ENCODE assay signal across 1 cellular context in the genomic region with DNA sequence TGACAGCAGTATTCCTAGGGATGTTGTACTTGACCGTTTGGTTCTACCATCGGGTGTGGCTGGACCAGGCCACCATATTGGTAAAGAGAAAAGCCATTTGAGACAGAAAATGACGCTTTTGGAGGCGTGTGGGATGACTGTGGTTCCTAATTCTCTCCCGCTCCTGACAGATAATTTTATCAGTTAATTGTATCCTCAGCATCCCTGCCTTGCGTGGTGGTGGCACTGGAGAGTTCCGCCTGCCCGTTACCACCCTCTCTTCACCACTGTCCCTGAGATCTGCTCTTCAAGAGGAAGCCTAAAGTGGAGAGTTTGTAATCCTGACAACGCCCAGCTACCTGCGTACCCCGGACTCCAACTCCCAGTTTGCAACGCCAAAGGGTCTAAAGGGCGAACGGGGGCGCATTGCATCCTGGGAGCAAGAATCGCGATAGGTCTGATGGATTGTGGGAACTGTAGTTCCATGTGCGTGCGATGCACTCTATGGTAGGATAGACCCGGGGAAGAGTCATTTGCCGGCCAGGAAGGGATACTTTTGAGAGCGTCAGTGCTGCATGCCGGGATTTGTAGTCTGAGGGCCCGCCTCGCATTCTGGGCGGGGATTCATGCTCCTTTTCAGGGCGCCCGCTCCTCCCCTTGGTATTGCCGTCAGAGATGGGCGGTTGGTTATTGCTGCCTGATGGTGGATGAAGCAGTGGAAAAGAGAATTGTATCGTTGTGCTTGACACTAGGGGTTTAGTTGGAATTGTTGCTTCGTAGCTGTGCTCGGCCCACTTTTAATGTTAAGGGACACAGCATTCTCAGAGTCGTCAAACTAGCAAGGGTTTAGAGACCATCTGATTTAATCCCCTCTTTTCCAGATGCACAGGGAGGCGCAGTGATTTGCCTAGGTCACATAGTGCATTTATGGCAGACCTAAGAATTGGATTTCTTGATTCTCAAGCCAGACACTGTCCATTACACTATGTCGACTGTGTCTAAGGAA.
TF ChIP-seq lines count a peak whose summit lies in the region.

No MANE protein-coding gene starts in this region.

TF ChIP-seq in K562, 482 proteins besides CTCF, POLR2A, EP300 and RAD21 (continues in another document):
- TF ChIP-seq TEAD2 (tag; IDR thresholded peaks at IDR 0.05) (no peak), BMI1 (IDR thresholded peaks at IDR 0.05; ENCODE audit: low read length) (no peak), ZFPM2 (CRISPR knock-in tag; IDR thresholded peaks at IDR 0.05) (0 out of 2 replicates have a peak, but pooled peaks have one; percentile 74), HIVEP1 (CRISPR knock-in tag; IDR thresholded peaks at IDR 0.05) (no peak), GATAD2B (IDR thresholded peaks at IDR 0.05; ENCODE audit: borderline replicate concordance) (no peak), SIN3A (IDR thresholded peaks at IDR 0.05; ENCODE audit: borderline replicate concordance in 2 of 2, control insufficient read depth in 1 of 2, low read depth in 2 of 2, low read length in 2 of 2) (peak; percentile 21 to 77; a peak in 2 of 4 replicates), CCAR2 (IDR thresholded peaks at IDR 0.05; ENCODE audit: low read depth, low read length) (no peak), MAFK (IDR thresholded peaks at IDR 0.05; ENCODE audit: low read length) (no peak), USF1 (CRISPR knock-in tag; IDR thresholded peaks at IDR 0.05) (no peak), ZC3H8 (IDR thresholded peaks at IDR 0.05) (no peak), TAF9B (IDR thresholded peaks at IDR 0.05; ENCODE audit: partially characterized antibody) (peak; percentile 84), NR0B1 (IDR thresholded peaks at IDR 0.05; ENCODE audit: partially characterized antibody) (no peak), TBL1XR1 (IDR thresholded peaks at IDR 0.05; ENCODE audit: low read length in 2 of 2) (no peak), BHLHE40 (IDR thresholded peaks at IDR 0.05; ENCODE audit: low read length) (peak; percentile 12; the same call in 1 of the 2 replicates), CREB1 (IDR thresholded peaks at IDR 0.05) (peak; percentile 65), CREB1 (CRISPR knock-in tag; IDR thresholded peaks at IDR 0.05) (peak; percentile 85), GATA2 (CRISPR knock-in tag; IDR thresholded peaks at IDR 0.05) (no peak), COPS2 (conservative IDR thresholded peaks at IDR 0.05) (no peak), ZKSCAN8 (CRISPR knock-in tag; IDR thresholded peaks at IDR 0.05) (no peak), FOXP4 (CRISPR knock-in tag; IDR thresholded peaks at IDR 0.05; ENCODE audit: borderline replicate concordance) (0 out of 2 replicates have a peak, but pooled peaks have one; percentile 39), MYC (IDR thresholded peaks at IDR 0.05; ENCODE audit: low read depth, low read length) (peak; percentile 66), MYC (CRISPR knock-in tag; IDR thresholded peaks at IDR 0.05; ENCODE audit: borderline replicate concordance, low read depth) (no peak; the same call in 1 of the 2 replicates)
- TF ChIP-seq, protein P1, sequence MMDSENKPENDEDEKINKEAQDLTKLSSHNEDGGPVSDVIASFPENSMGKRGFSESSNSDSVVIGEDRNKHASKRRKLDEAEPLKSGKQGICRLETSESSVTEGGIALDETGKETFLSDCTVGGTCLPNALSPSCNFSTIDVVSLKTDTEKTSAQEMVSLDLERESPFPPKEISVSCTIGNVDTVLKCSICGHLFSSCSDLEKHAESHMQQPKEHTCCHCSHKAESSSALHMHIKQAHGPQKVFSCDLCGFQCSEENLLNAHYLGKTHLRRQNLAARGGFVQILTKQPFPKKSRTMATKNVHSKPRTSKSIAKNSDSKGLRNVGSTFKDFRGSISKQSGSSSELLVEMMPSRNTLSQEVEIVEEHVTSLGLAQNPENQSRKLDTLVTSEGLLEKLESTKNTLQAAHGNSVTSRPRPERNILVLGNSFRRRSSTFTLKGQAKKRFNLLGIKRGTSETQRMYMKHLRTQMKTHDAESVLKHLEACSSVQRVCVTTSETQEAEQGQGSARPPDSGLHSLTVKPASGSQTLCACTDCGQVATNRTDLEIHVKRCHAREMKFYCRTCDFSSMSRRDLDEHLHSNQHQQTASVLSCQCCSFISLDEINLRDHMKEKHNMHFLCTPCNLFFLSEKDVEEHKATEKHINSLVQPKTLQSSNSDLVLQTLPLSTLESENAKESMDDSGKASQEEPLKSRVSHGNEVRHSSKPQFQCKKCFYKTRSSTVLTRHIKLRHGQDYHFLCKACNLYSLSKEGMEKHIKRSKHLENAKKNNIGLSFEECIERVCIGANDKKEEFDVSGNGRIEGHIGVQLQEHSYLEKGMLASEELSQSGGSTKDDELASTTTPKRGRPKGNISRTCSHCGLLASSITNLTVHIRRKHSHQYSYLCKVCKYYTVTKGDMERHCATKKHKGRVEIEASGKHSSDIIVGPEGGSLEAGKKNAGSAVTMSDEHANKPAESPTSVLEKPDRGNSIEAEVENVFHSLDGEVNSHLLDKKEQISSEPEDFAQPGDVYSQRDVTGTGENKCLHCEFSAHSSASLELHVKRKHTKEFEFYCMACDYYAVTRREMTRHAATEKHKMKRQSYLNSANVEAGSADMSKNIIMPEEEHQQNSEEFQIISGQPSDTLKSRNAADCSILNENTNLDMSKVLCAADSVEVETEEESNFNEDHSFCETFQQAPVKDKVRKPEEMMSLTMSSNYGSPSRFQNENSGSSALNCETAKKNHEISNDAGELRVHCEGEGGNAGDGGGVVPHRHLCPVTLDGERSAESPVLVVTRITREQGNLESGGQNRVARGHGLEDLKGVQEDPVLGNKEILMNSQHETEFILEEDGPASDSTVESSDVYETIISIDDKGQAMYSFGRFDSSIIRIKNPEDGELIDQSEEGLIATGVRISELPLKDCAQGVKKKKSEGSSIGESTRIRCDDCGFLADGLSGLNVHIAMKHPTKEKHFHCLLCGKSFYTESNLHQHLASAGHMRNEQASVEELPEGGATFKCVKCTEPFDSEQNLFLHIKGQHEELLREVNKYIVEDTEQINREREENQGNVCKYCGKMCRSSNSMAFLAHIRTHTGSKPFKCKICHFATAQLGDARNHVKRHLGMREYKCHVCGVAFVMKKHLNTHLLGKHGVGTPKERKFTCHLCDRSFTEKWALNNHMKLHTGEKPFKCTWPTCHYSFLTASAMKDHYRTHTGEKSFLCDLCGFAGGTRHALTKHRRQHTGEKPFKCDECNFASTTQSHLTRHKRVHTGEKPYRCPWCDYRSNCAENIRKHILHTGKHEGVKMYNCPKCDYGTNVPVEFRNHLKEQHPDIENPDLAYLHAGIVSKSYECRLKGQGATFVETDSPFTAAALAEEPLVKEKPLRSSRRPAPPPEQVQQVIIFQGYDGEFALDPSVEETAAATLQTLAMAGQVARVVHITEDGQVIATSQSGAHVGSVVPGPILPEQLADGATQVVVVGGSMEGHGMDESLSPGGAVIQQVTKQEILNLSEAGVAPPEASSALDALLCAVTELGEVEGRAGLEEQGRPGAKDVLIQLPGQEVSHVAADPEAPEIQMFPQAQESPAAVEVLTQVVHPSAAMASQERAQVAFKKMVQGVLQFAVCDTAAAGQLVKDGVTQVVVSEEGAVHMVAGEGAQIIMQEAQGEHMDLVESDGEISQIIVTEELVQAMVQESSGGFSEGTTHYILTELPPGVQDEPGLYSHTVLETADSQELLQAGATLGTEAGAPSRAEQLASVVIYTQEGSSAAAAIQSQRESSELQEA (IDR thresholded peaks at IDR 0.05; ENCODE audit: low read depth), result no peak
- TF ChIP-seq, protein P2, sequence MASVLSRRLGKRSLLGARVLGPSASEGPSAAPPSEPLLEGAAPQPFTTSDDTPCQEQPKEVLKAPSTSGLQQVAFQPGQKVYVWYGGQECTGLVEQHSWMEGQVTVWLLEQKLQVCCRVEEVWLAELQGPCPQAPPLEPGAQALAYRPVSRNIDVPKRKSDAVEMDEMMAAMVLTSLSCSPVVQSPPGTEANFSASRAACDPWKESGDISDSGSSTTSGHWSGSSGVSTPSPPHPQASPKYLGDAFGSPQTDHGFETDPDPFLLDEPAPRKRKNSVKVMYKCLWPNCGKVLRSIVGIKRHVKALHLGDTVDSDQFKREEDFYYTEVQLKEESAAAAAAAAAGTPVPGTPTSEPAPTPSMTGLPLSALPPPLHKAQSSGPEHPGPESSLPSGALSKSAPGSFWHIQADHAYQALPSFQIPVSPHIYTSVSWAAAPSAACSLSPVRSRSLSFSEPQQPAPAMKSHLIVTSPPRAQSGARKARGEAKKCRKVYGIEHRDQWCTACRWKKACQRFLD (CRISPR knock-in tag; IDR thresholded peaks at IDR 0.05), result peak; percentile 96
- TF ChIP-seq, protein P3, sequence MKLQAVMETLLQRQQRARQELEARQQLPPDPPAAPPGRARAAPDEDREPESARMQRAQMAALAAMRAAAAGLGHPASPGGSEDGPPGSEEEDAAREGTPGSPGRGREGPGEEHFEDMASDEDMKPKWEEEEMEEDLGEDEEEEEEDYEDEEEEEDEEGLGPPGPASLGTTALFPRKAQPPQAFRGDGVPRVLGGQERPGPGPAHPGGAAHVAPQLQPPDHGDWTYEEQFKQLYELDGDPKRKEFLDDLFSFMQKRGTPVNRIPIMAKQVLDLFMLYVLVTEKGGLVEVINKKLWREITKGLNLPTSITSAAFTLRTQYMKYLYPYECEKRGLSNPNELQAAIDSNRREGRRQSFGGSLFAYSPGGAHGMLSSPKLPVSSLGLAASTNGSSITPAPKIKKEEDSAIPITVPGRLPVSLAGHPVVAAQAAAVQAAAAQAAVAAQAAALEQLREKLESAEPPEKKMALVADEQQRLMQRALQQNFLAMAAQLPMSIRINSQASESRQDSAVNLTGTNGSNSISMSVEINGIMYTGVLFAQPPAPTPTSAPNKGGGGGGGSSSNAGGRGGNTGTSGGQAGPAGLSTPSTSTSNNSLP (IDR thresholded peaks at IDR 0.05; ENCODE audit: borderline replicate concordance, low read depth, low read length), result no peak
- TF ChIP-seq, protein P4, sequence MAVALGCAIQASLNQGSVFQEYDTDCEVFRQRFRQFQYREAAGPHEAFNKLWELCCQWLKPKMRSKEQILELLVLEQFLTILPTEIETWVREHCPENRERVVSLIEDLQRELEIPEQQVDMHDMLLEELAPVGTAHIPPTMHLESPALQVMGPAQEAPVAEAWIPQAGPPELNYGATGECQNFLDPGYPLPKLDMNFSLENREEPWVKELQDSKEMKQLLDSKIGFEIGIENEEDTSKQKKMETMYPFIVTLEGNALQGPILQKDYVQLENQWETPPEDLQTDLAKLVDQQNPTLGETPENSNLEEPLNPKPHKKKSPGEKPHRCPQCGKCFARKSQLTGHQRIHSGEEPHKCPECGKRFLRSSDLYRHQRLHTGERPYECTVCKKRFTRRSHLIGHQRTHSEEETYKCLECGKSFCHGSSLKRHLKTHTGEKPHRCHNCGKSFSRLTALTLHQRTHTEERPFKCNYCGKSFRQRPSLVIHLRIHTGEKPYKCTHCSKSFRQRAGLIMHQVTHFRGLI (CRISPR knock-in tag; IDR thresholded peaks at IDR 0.05), result no peak
